Comparison of ENCODE assay signal across 17 cellular contexts in genomic region chr2:38224821-38225450, GRCh38.
"Had no signal": no experiment of that assay in that cellular context is flagged by ENCODE, and none has a peak within 500 bp of the region (broad histone marks: within the 10 kb centered on the region; RNA-seq: fewer than 3 reads in every experiment).

No MANE protein-coding gene starts in this region.

- H3K9me3 Mint-ChIP-seq: T-cell had no signal

- H3K36me3 Mint-ChIP-seq: stimulated activated effector memory CD8-positive, alpha-beta T cell treated with anti-CD3 and anti-CD28 coated beads, Interleukin-12 subunit alpha, Interleukin-12 subunit beta, amount 100 ng/mL, for 72 hours had no signal

- H3K27ac Mint-ChIP-seq: activated CD8-positive, alpha-beta T cell treated with anti-CD3 and anti-CD28 coated beads, Interleukin-2, amount 10 ng/mL, durations not matched to agents 7 days and 5 days; activated naive CD8-positive, alpha-beta T cell treated with anti-CD3 and anti-CD28 coated beads, Interleukin-2, amount 50 U/mL, for 24 hours; activated T-helper 1 cell treated with anti-CD3 and anti-CD28 coated beads, Interleukin-12 subunit alpha, Interleukin-12 subunit beta, Interleukin-2, Interleukin-4 antibody, amounts not matched to agents 30 ng/mL and 10 ng/mL and 1 ng/mL, durations not matched to agents 14 hours and 24 hours and 36 hours; stimulated activated effector memory CD8-positive, alpha-beta T cell treated with anti-CD3 and anti-CD28 coated beads, Interleukin-12 subunit alpha, Interleukin-12 subunit beta, amount 100 ng/mL, for 72 hours; T-cell had no signal

- H3K4me3 ChIP-seq: cardiac muscle cell, coronary artery, gastroesophageal sphincter, tibial artery, vagina had no signal

- H3K9me3 ChIP-seq: gastroesophageal sphincter, neutrophil, tibial artery, vagina had no signal

- H3K27me3 ChIP-seq: cardiac muscle cell, gastroesophageal sphincter, tibial artery, vagina had no signal

- H3K27ac ChIP-seq: cardiac muscle cell, coronary artery, gastroesophageal sphincter, neutrophil, tibial artery, vagina, WERI-Rb-1 had no signal

- H3K36me3 ChIP-seq: cardiac muscle cell, gastroesophageal sphincter, neutrophil, tibial artery, vagina, WERI-Rb-1 had no signal

- DNase-seq: activated CD4-positive, alpha-beta T cell treated with anti-CD3 and anti-CD28 coated beads for 48 hours; activated CD8-positive, alpha-beta memory T cell treated with anti-CD3 and anti-CD28 coated beads, Interleukin-2, amount 50 U/mL, for 48 hours; activated CD8-positive, alpha-beta T cell treated with anti-CD3 and anti-CD28 coated beads, Interleukin-2, amount 10 ng/mL, durations not matched to agents 7 days and 5 days; activated naive CD4-positive, alpha-beta T cell; activated naive CD8-positive, alpha-beta T cell treated with anti-CD3 and anti-CD28 coated beads, Interleukin-2, amount 50 U/mL, for 24 hours; effector CD8-positive, alpha-beta T cell; posterior cingulate gyrus; T-cell; tibial artery; WERI-Rb-1 had no signal

- H3K4me3 Mint-ChIP-seq: activated CD8-positive, alpha-beta T cell treated with anti-CD3 and anti-CD28 coated beads, Interleukin-2, amount 10 ng/mL, durations not matched to agents 7 days and 5 days; activated naive CD8-positive, alpha-beta T cell treated with anti-CD3 and anti-CD28 coated beads, Interleukin-2, amount 50 U/mL, for 24 hours; activated T-helper 1 cell treated with anti-CD3 and anti-CD28 coated beads, Interleukin-12 subunit alpha, Interleukin-12 subunit beta, Interleukin-2, Interleukin-4 antibody, amounts not matched to agents 30 ng/mL and 10 ng/mL and 1 ng/mL, durations not matched to agents 14 hours and 24 hours and 36 hours; stimulated activated effector memory CD8-positive, alpha-beta T cell treated with anti-CD3 and anti-CD28 coated beads, Interleukin-12 subunit alpha, Interleukin-12 subunit beta, amount 100 ng/mL, for 72 hours; T-cell had no signal

- ATAC-seq: activated CD8-positive, alpha-beta T cell treated with anti-CD3 and anti-CD28 coated beads, Interleukin-2, amount 10 ng/mL, durations not matched to agents 7 days and 5 days; activated naive CD8-positive, alpha-beta T cell treated with anti-CD3 and anti-CD28 coated beads, Interleukin-2, amount 50 U/mL, for 24 hours; gastroesophageal sphincter; stimulated activated effector memory CD8-positive, alpha-beta T cell treated with anti-CD3 and anti-CD28 coated beads, Interleukin-12 subunit alpha, Interleukin-12 subunit beta, amount 100 ng/mL, for 72 hours; T-cell had no signal

- H3K4me1 ChIP-seq: gastroesophageal sphincter, tibial artery, vagina had no signal

- H3K4me1 Mint-ChIP-seq: activated naive CD8-positive, alpha-beta T cell treated with anti-CD3 and anti-CD28 coated beads, Interleukin-2, amount 50 U/mL, for 24 hours; stimulated activated effector memory CD8-positive, alpha-beta T cell treated with anti-CD3 and anti-CD28 coated beads, Interleukin-12 subunit alpha, Interleukin-12 subunit beta, amount 100 ng/mL, for 72 hours; T-cell had no signal
